Comparison of ENCODE assay signal across 8 cellular contexts in genomic region chr4:145154573-145154972, GRCh38. TPM values are rescaled to one million over a fixed set of nuclear protein-coding genes. Genes with fewer than 3 reads are reported as not detected.
DNase-seq lines count a peak whose midpoint lies in the region; ATAC-seq and TF ChIP-seq lines count a peak whose summit lies in the region.

No MANE protein-coding gene starts in this region.

- no peaks in the 10 kb centered on the region for H3K4me1 ChIP-seq in uterus

- peak overlapping the region; percentile 9 for H3K27ac Mint-ChIP-seq in mesothelial cell of epicardium

- in situ Hi-C loops in brain microvascular endothelial cell (cut with HindIII; ENCODE audit: low pct_ligation_motif_present, low sequenced_read_pairs) = no loop called here

- H3K36me3 Mint-ChIP-seq in mesothelial cell of epicardium = peaks cover 31% of the 10 kb centered on the region

- H3K27ac ChIP-seq in brain microvascular endothelial cell (no peak overlapping the region), uterus (no peak overlapping the region)

- DNase-seq in CD1c-positive myeloid dendritic cell (ENCODE audit: extremely low spot score) = peak; percentile 13
- peak; percentile 38 for DNase-seq in brain microvascular endothelial cell
- no peak for DNase-seq in mesothelial cell of epicardium (ENCODE audit: low spot score in 2 of 2, unreplicated experiment in 2 of 2)
- DNase-seq in NCI-H345 treated with DMSO at 0.1 percent for 48 hours (lab: John Stamatoyannopoulos, UW; ENCODE audit: unreplicated experiment) = no peak
- DNase-seq in omental fat pad (ENCODE audit: low spot score) = no peak
- no peak for DNase-seq in uterus

- H3K36me3 ChIP-seq in brain microvascular endothelial cell (replicated peaks) (peaks cover 21% of the 10 kb centered on the region), uterus (no peaks in the 10 kb centered on the region)

- TF ChIP-seq POLR2A in uterus (IDR thresholded peaks at IDR 0.05) = no peak

- H3K9me3 Mint-ChIP-seq in mesothelial cell of epicardium = no peaks in the 10 kb centered on the region

- no peaks in the 10 kb centered on the region for H3K27me3 Mint-ChIP-seq in mesothelial cell of epicardium (ENCODE audit: low read depth)

- peak; percentile 76 for TF ChIP-seq CTCF in brain microvascular endothelial cell (IDR thresholded peaks at IDR 0.05; ENCODE audit: low read depth, low read length, missing control alignments)
- TF ChIP-seq CTCF in mesothelial cell of epicardium (IDR thresholded peaks at IDR 0.05; ENCODE audit: unreplicated experiment) = no peak
- TF ChIP-seq CTCF in omental fat pad (IDR thresholded peaks at IDR 0.05) = no peak
- peak in 2 of 4 experiments; percentile 20 to 31 for TF ChIP-seq CTCF in uterus (IDR thresholded peaks at IDR 0.05)

- intact Hi-C loops in uterus (cut with DNase I; ENCODE audit: low total_unique reads) = no loop called here

- no peak overlapping the region for H3K4me3 Mint-ChIP-seq in mesothelial cell of epicardium

- no peaks in the 10 kb centered on the region for H3K4me1 Mint-ChIP-seq in mesothelial cell of epicardium

- peak; percentile 82 for ATAC-seq in GM19372 (IDR thresholded peaks at IDR 0.05; ENCODE audit: low read depth, unreplicated experiment)
- ATAC-seq in HG03457 (IDR thresholded peaks at IDR 0.05; ENCODE audit: unreplicated experiment) = peak; percentile 63
- ATAC-seq in omental fat pad (ENCODE audit: low FRiP score) = no peak

- H3K9me3 ChIP-seq in uterus = no peaks in the 10 kb centered on the region

- H3K27me3 ChIP-seq in brain microvascular endothelial cell (replicated peaks) = no peaks in the 10 kb centered on the region
- H3K27me3 ChIP-seq in uterus = no peaks in the 10 kb centered on the region

- no peak overlapping the region for H3K4me3 ChIP-seq in brain microvascular endothelial cell (ENCODE audit: low read depth, low read length)
- no peak overlapping the region for H3K4me3 ChIP-seq in uterus

RNA-seq across cellular contexts. Expression of gene OTUD4, which starts 25.8 kb away (rescaled TPM):
- total RNA-seq in mesothelial cell of epicardium (37.8 to 38.3 TPM (median 38.3 TPM) in 3 replicates), omental fat pad (10 to 100 TPM; 26.8 to 76.1 (median 48.0) TPM), uterus (10 to 100 TPM; 12.3 to 59.5 (median 31.9) TPM)

RNA-seq across cellular contexts. Expression of gene ABCE1, which starts 56.5 kb away (rescaled TPM):
- 54.4 to 55.7 TPM (median 55.1 TPM) in 3 replicates for total RNA-seq in mesothelial cell of epicardium
- 100 to 1,000 TPM in 1 of 4 donors, 10 to 100 TPM in 3; 64.0 to 165 (median 82.4) TPM for total RNA-seq in omental fat pad
- total RNA-seq in uterus = 100 to 1,000 TPM in 1 of 4 donors, 10 to 100 TPM in 3; 53.2 to 135 (median 83.5) TPM

RNA-seq across cellular contexts. Expression of gene ANAPC10, which starts 56.6 kb away (rescaled TPM):
- total RNA-seq in mesothelial cell of epicardium (24.2 to 24.9 TPM (median 24.6 TPM) in 3 replicates), omental fat pad (10 to 100 TPM; 19.2 to 44.6 (median 21.9) TPM), uterus (10 to 100 TPM; 13.1 to 59.0 (median 27.9) TPM)

Comparison
In these comparisons a context has a peak if more than half of its experiments do, and no peak if none do; other contexts are left out.
1. DNase-seq: peak in CD1c-positive myeloid dendritic cell (single experiment) and brain microvascular endothelial cell (single experiment); none in mesothelial cell of epicardium (0 of 2), NCI-H345 treated with DMSO at 0.1 percent for 48 hours (single experiment), omental fat pad (single experiment) and uterus (0 of 2).